ENCODE assay signal across 8 cellular contexts in the genomic region with DNA sequence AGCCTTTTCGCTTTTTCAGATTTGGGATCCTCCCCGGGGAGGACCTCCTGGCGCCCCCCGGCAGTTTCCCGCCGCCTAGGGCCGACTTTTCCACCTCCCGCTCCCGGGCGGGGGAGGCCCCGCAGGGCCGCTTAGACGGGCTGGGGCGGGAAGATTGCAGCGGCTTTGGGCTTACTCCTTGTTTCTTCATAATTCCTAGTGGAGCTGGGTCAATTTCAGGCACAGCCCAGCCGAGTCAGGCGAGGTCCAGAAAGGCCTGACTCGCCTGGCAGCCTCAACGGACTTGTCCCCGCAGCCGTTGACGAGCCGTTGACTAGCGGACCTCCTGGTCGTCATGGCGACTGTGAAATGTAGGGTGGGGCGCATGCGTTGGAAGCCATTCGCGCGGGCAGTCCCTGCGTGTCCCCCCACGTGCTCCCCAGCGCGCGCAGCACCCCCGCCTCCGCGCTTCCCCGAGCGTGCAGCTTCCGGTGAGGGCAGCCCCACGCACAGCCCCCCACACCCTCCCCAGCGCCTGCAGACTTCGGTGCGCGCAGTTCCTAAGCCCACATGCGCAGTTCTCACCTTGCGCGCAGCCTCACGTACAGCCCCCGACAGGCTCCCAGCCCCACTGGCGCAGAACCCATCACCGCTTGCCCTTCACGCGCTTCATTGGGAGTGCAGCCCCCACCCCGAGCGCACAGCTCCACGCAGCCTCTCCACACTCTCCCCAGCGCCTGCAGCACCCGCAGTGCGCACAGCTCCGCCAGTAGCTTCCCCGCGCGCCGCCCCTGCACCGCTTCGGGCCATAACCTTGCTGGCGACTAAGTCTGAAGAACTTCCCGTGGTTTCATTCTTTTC. TPM values are rescaled to one million over a fixed set of nuclear protein-coding genes. Genes with fewer than 3 reads are reported as not detected.
DNase-seq lines count a peak whose midpoint lies in the region; ATAC-seq lines count a peak whose summit lies in the region.
"Not testable (repeated sequence)": the region's sequence is repeated elsewhere in the genome, so short reads cannot be mapped to it uniquely, and the experiment has no call there.

No MANE protein-coding gene starts in this region.

- ATAC-seq in GM21390 (IDR thresholded peaks at IDR 0.05; ENCODE audit: unreplicated experiment) = peak; percentile 89
- ATAC-seq in activated CD8-positive, alpha-beta memory T cell treated with anti-CD3 and anti-CD28 coated beads, Interleukin-2, amount 10 ng/mL, durations not matched to agents 7 days and 5 days = peak; percentile 92

- H2BK120ac ChIP-seq in mesenchymal stem cell (ENCODE audit: low read depth, low read length) = not testable (repeated sequence)

- peak overlapping the region; percentile 36 for H4K8ac ChIP-seq in mesenchymal stem cell (ENCODE audit: low read length)

- not testable (repeated sequence) for H2AK5ac ChIP-seq in mesenchymal stem cell (ENCODE audit: low read length, severe bottlenecking)

- H3K4me3 ChIP-seq in mesenchymal stem cell (ENCODE audit: insufficient read depth in 1 of 2, low read depth in 1 of 2, low read length in 2 of 2) = peak overlapping the region; percentile 54 to 83

- H3K27ac ChIP-seq in mesenchymal stem cell (ENCODE audit: low read length, poor library complexity, severe bottlenecking) = not testable (repeated sequence)

- H4K91ac ChIP-seq in mesenchymal stem cell (ENCODE audit: low read length) = not testable (repeated sequence)

- DNase-seq in COLO668 (lab: John Stamatoyannopoulos, UW; ENCODE audit: unreplicated experiment) = peak; percentile 86
- peak; percentile 17 for DNase-seq in HS-27A (ENCODE audit: low read depth)
- DNase-seq in NK-92 (lab: John Stamatoyannopoulos, UW; ENCODE audit: unreplicated experiment) = peak; percentile 74
- peak; percentile 95 for DNase-seq in activated CD8-positive, alpha-beta memory T cell treated with anti-CD3 and anti-CD28 coated beads, Interleukin-2, amount 10 ng/mL, durations not matched to agents 7 days and 5 days
- peak; percentile 89 for DNase-seq in effector CD8-positive, alpha-beta T cell (lab: John Stamatoyannopoulos, UW)
- DNase-seq in mesenchymal stem cell = peak; percentile 66
- DNase-seq in stimulated activated CD4-positive, alpha-beta T cell treated with anti-CD3 and anti-CD28 coated beads, TNF-alpha, amount 100 ng/mL, for 4 hours (ENCODE audit: low read depth in 3 of 3) = peak; percentile 68 to 91 (median 87)

- H2BK5ac ChIP-seq in mesenchymal stem cell (ENCODE audit: low read depth, low read length, poor library complexity, severe bottlenecking) = not testable (repeated sequence)

- not testable (repeated sequence) for H3K4me1 ChIP-seq in mesenchymal stem cell (ENCODE audit: control insufficient read depth, insufficient read depth, low read depth, low read length)

- H2BK12ac ChIP-seq in mesenchymal stem cell (ENCODE audit: low read length in 2 of 2) = not testable (repeated sequence)

- not testable (repeated sequence) for H3K79me1 ChIP-seq in mesenchymal stem cell (replicated peaks; ENCODE audit: low read length, poor library complexity, severe bottlenecking)

- not testable (repeated sequence) for H3K27me3 ChIP-seq in mesenchymal stem cell (ENCODE audit: control insufficient read depth in 1 of 2, insufficient read depth in 1 of 2, low read length in 2 of 2)

- H3K36me3 ChIP-seq in mesenchymal stem cell (ENCODE audit: control insufficient read depth in 1 of 2, insufficient read depth in 2 of 2, low read depth in 1 of 2, low read length in 2 of 2) = not testable (repeated sequence)

- WGBS in mesenchymal stem cell = 1% methylated on average over 67 of the region's 71 CpGs

- peak overlapping the region; percentile 83 for H3K4me3 Mint-ChIP-seq in activated CD8-positive, alpha-beta memory T cell treated with anti-CD3 and anti-CD28 coated beads, Interleukin-2, amount 10 ng/mL, durations not matched to agents 7 days and 5 days

- not testable (repeated sequence) for H2BK15ac ChIP-seq in mesenchymal stem cell (ENCODE audit: low read depth, poor library complexity, severe bottlenecking)

- peak overlapping the region; percentile 85 for H3K4me2 ChIP-seq in mesenchymal stem cell (ENCODE audit: low read length, poor library complexity, severe bottlenecking)

- H3K9me3 Mint-ChIP-seq in activated CD8-positive, alpha-beta memory T cell treated with anti-CD3 and anti-CD28 coated beads, Interleukin-2, amount 10 ng/mL, durations not matched to agents 7 days and 5 days (ENCODE audit: low read depth) = not testable (repeated sequence)

- CTCF ChIA-PET in activated CD8-positive, alpha-beta memory T cell treated with anti-CD3 and anti-CD28 coated beads, Interleukin-2, amount 10 ng/mL, durations not matched to agents 7 days and 5 days (lab: Charles Lee) = interaction anchor here (0.8 to 1.4 kb wide), 3 partner anchors 21 to 204 kb away, joined by 3 read pairs; partner anchors contain the start of gene NAPEPLD

- not testable (repeated sequence) for H3K4ac ChIP-seq in mesenchymal stem cell (ENCODE audit: low read depth in 1 of 2, low read length in 2 of 2)

- peak overlapping the region; percentile 66 for H2AFZ ChIP-seq in mesenchymal stem cell (ENCODE audit: low read depth, low read length)

- not testable (repeated sequence) for H3K23ac ChIP-seq in mesenchymal stem cell (ENCODE audit: low read length in 2 of 2)

- H3K27ac Mint-ChIP-seq in activated CD8-positive, alpha-beta memory T cell treated with anti-CD3 and anti-CD28 coated beads, Interleukin-2, amount 10 ng/mL, durations not matched to agents 7 days and 5 days = peak overlapping the region; percentile 93

- H3K4me1 Mint-ChIP-seq in activated CD8-positive, alpha-beta memory T cell treated with anti-CD3 and anti-CD28 coated beads, Interleukin-2, amount 10 ng/mL, durations not matched to agents 7 days and 5 days = peaks cover 23% of the 10 kb centered on the region

- not testable (repeated sequence) for H3K14ac ChIP-seq in mesenchymal stem cell (ENCODE audit: low read length in 2 of 2)

- not testable (repeated sequence) for H3K9me3 ChIP-seq in mesenchymal stem cell (ENCODE audit: control insufficient read depth, low read length)

- not testable (repeated sequence) for H3K18ac ChIP-seq in mesenchymal stem cell (ENCODE audit: low read depth in 1 of 2, low read length in 2 of 2)

- not testable (repeated sequence) for H3K36me3 Mint-ChIP-seq in activated CD8-positive, alpha-beta memory T cell treated with anti-CD3 and anti-CD28 coated beads, Interleukin-2, amount 10 ng/mL, durations not matched to agents 7 days and 5 days

- peak overlapping the region; percentile 86 for H3K9ac ChIP-seq in mesenchymal stem cell (ENCODE audit: low read length)

- not testable (repeated sequence) for H3K27me3 Mint-ChIP-seq in activated CD8-positive, alpha-beta memory T cell treated with anti-CD3 and anti-CD28 coated beads, Interleukin-2, amount 10 ng/mL, durations not matched to agents 7 days and 5 days

RNA-seq across cellular contexts. Expression of gene PMPCB, which starts 17.1 kb away (rescaled TPM):
- 10 to 100 TPM; 58.1 to 69.0 TPM for total RNA-seq in activated CD8-positive, alpha-beta memory T cell treated with anti-CD3 and anti-CD28 coated beads, Interleukin-2, amount 10 ng/mL, durations not matched to agents 7 days and 5 days
- 46.3 TPM for polyA plus RNA-seq in mesenchymal stem cell (2013, experiment 1 of 2)
- 46.0 TPM for polyA plus RNA-seq in mesenchymal stem cell (2013, experiment 2 of 2)

Comparison
In these comparisons a context has a peak if more than half of its experiments do, and no peak if none do; other contexts are left out.
1. DNase-seq: peak in every context shown above with its lines; median percentile 95 in activated CD8-positive, alpha-beta memory T cell treated with anti-CD3 and anti-CD28 coated beads, Interleukin-2, amount 10 ng/mL, durations not matched to agents 7 days and 5 days; 89 in effector CD8-positive, alpha-beta T cell; 87 in stimulated activated CD4-positive, alpha-beta T cell treated with anti-CD3 and anti-CD28 coated beads, TNF-alpha, amount 100 ng/mL, for 4 hours; 86 in COLO668; 74 in NK-92; 66 in mesenchymal stem cell; 17 in HS-27A.